Comparison of ENCODE assay signal across 16 cellular contexts in genomic region chr5:170132642-170133448, GRCh38. TPM values are rescaled to one million over a fixed set of nuclear protein-coding genes. Genes with fewer than 3 reads are reported as not detected.
A peak's percentile ranks its signal among the peaks of the same experiment; 100 is the strongest.
DNase-seq lines count a peak whose midpoint lies in the region; ATAC-seq, FAIRE-seq and TF ChIP-seq lines count a peak whose summit lies in the region.
"Had no signal": no experiment of that assay in that cellular context is flagged by ENCODE, and none has a peak within 500 bp of the region (broad histone marks: within the 10 kb centered on the region; RNA-seq: fewer than 3 reads in every experiment).

No MANE protein-coding gene starts in this region.

- no peak overlapping the region for H3K9ac ChIP-seq in SK-N-SH

- 28% methylated on average over 5 of the region's 5 CpGs for WGBS in SK-N-SH (ENCODE audit: low lambda C conversion rate)
- 55 to 68% methylated on average over 5 of the region's 5 CpGs for WGBS in pancreas, 2 donors

- no peak overlapping the region; the same call in 1 of the 2 replicates for H2AFZ ChIP-seq in SK-N-SH (ENCODE audit: low read depth)

- no peaks in the 10 kb centered on the region for H3F3A ChIP-seq in SK-N-SH (replicated peaks; ENCODE audit: insufficient read depth)

- no peaks in the 10 kb centered on the region for H3K27me3 ChIP-seq in SK-N-SH (ENCODE audit: insufficient read depth)
- H3K27me3 ChIP-seq in pancreas: no peaks in the 10 kb centered on the region

- H3K27ac ChIP-seq in SK-N-SH (ENCODE audit: low read depth in 2 of 2, low read length in 1 of 2): peak overlapping the region in 1 of 2 experiments; percentile 92; a peak in 3 of 4 replicates
- H3K27ac ChIP-seq in pancreas: no peak overlapping the region
- H3K27ac ChIP-seq: 22Rv1, WERI-Rb-1 had no signal

- H3K4me3 ChIP-seq in SK-N-SH (ENCODE audit: low read depth in 2 of 2, low read length in 1 of 2): no peak overlapping the region
- H3K4me3 ChIP-seq in pancreas: no peak overlapping the region

- H3K9me3 ChIP-seq in SK-N-SH (no peaks in the 10 kb centered on the region), pancreas (no peaks in the 10 kb centered on the region)

- H3K4me2 ChIP-seq in SK-N-SH: no peak overlapping the region; the same call in 1 of the 2 replicates

- H3K79me2 ChIP-seq in SK-N-SH (ENCODE audit: insufficient read depth): no peaks in the 10 kb centered on the region

- H3K9me2 ChIP-seq in SK-N-SH: no peaks in the 10 kb centered on the region

- POLR2A ChIA-PET in SK-N-SH (lab: Yijun Ruan, JAX): interaction anchor here (1.0 kb wide), 1 partner anchor 10 kb away, joined by 3 read pairs; no protein-coding TSS in a partner anchor

- DNase-seq in NCI-H82 (lab: John Stamatoyannopoulos, UW) (peak; percentile 20), NCI-H82 treated with DMSO at 0.1 percent for 48 hours (lab: John Stamatoyannopoulos, UW; ENCODE audit: unreplicated experiment) (no peak), SK-N-SH (peak; percentile 57), fibroblast of peridontal ligament (ENCODE audit: extremely low read depth) (peak; percentile 93), superior temporal gyrus (ENCODE audit: extremely low spot score) (peak; percentile 47), NCI-H2227 treated with DMSO at 0.1 percent for 48 hours (lab: John Stamatoyannopoulos, UW) (no peak), pancreas (no peak)
- DNase-seq: GF-D8; naive thymus-derived CD8-positive, alpha-beta T cell; NCI-H1105; RPMI8226; stimulated activated CD4-positive, alpha-beta T cell treated with anti-CD3 and anti-CD28 coated beads, Interleukin-1b, Interleukin-23, amount 100 ng/mL, for 48 hours; WERI-Rb-1 had no signal

- intact Hi-C loops in pancreas (cut with DNase I): no loop called here

- H3K4me1 ChIP-seq in SK-N-SH (ENCODE audit: control insufficient read depth in 1 of 2, insufficient read depth in 2 of 2, low read depth in 1 of 2, low read length in 1 of 2) (peaks cover 0 to 25% of the 10 kb centered on the region in 2 experiments; a peak in 2 of 4 replicates), pancreas (no peaks in the 10 kb centered on the region)

- no peaks in the 10 kb centered on the region for H4K20me1 ChIP-seq in SK-N-SH (ENCODE audit: insufficient read depth)

- H3K36me3 ChIP-seq in SK-N-SH (replicated peaks in 1 of 2; ENCODE audit: control insufficient read depth in 1 of 2, insufficient read depth in 2 of 2, low read length in 1 of 2) (no peaks in the 10 kb centered on the region), pancreas (no peaks in the 10 kb centered on the region)
- H3K36me3 ChIP-seq: WERI-Rb-1 had no signal

- TF ChIP-seq CTCF in SK-N-SH (IDR thresholded peaks at IDR 0.05) (no peak), pancreas (IDR thresholded peaks at IDR 0.05) (no peak)

- peak; percentile 24 to 60; a peak in 1 of 4 replicates for TF ChIP-seq EP300 in SK-N-SH (IDR thresholded peaks at IDR 0.05; ENCODE audit: borderline replicate concordance in 1 of 2, low read depth in 1 of 2, low read length in 1 of 2)

- TF ChIP-seq RAD21 in SK-N-SH (IDR thresholded peaks at IDR 0.05; ENCODE audit: low read length): no peak

- no peak for FAIRE-seq in pancreas (lab: Jason Lieb, UNC)

- CTCF ChIA-PET in SK-N-SH (lab: Yijun Ruan, JAX): interaction anchor here (1.3 to 1.7 kb wide), 4 partner anchors 18 to 93 kb away, joined by 4 to 6 read pairs (median 5); no protein-coding TSS in a partner anchor

- no peak for ATAC-seq in pancreas
- ATAC-seq in HG02970 (IDR thresholded peaks at IDR 0.05; ENCODE audit: low FRiP score, unreplicated experiment): no peak
- ATAC-seq: naive thymus-derived CD8-positive, alpha-beta T cell had no signal

TF ChIP-seq in SK-N-SH, 30 proteins besides CTCF, POLR2A, EP300 and RAD21 (continues in another document):
- no peak for TF ChIP-seq SMC3 (IDR thresholded peaks at IDR 0.05; ENCODE audit: low read depth, low read length)
- TF ChIP-seq PBX3 (IDR thresholded peaks at IDR 0.05): peak; percentile 75
- TF ChIP-seq NFIC (IDR thresholded peaks at IDR 0.05; ENCODE audit: borderline replicate concordance): peak; percentile 35; the same call in 1 of the 2 replicates
- no peak for TF ChIP-seq CHD2 (IDR thresholded peaks at IDR 0.05; ENCODE audit: low read length, partially characterized antibody)
- TF ChIP-seq, protein P1, sequence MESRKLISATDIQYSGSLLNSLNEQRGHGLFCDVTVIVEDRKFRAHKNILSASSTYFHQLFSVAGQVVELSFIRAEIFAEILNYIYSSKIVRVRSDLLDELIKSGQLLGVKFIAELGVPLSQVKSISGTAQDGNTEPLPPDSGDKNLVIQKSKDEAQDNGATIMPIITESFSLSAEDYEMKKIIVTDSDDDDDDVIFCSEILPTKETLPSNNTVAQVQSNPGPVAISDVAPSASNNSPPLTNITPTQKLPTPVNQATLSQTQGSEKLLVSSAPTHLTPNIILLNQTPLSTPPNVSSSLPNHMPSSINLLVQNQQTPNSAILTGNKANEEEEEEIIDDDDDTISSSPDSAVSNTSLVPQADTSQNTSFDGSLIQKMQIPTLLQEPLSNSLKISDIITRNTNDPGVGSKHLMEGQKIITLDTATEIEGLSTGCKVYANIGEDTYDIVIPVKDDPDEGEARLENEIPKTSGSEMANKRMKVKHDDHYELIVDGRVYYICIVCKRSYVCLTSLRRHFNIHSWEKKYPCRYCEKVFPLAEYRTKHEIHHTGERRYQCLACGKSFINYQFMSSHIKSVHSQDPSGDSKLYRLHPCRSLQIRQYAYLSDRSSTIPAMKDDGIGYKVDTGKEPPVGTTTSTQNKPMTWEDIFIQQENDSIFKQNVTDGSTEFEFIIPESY (IDR thresholded peaks at IDR 0.05; ENCODE audit: borderline replicate concordance, low read depth): no peak
- TF ChIP-seq, protein P2, sequence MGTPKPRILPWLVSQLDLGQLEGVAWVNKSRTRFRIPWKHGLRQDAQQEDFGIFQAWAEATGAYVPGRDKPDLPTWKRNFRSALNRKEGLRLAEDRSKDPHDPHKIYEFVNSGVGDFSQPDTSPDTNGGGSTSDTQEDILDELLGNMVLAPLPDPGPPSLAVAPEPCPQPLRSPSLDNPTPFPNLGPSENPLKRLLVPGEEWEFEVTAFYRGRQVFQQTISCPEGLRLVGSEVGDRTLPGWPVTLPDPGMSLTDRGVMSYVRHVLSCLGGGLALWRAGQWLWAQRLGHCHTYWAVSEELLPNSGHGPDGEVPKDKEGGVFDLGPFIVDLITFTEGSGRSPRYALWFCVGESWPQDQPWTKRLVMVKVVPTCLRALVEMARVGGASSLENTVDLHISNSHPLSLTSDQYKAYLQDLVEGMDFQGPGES (IDR thresholded peaks at IDR 0.05; ENCODE audit: low read depth, low read length): no peak
- TF ChIP-seq NRF1 (IDR thresholded peaks at IDR 0.05; ENCODE audit: low read depth, low read length): no peak
- no peak for TF ChIP-seq RFX5 (IDR thresholded peaks at IDR 0.05; ENCODE audit: low read length)
- no peak for TF ChIP-seq MEF2A (IDR thresholded peaks at IDR 0.05; ENCODE audit: borderline replicate concordance, low read depth)
- no peak for TF ChIP-seq EZH2phosphoT487 (IDR thresholded peaks at IDR 0.05; ENCODE audit: borderline replicate concordance, low read depth)
- peak; percentile 92 for TF ChIP-seq TCF12 (IDR thresholded peaks at IDR 0.05)
- TF ChIP-seq RCOR1 (IDR thresholded peaks at IDR 0.05; ENCODE audit: low read length): peak; percentile 74
- TF ChIP-seq RXRA (IDR thresholded peaks at IDR 0.05; ENCODE audit: borderline replicate concordance, low read depth): no peak
- no peak for TF ChIP-seq ELF1 (IDR thresholded peaks at IDR 0.05)
- no peak for TF ChIP-seq USF1 (IDR thresholded peaks at IDR 0.05; ENCODE audit: borderline replicate concordance, low read depth)
- no peak for TF ChIP-seq TEAD4 (IDR thresholded peaks at IDR 0.05; ENCODE audit: borderline replicate concordance, insufficient read depth)

RNA-seq across cellular contexts. Expression of gene FOXI1, which starts 27.1 kb away (rescaled TPM):
- polyA plus RNA-seq in SK-N-SH (2012; rRNA removed) (not detected in 2 replicates), pancreas (under 1 TPM; 0.38 to 0.49 TPM)
- polyA plus RNA-seq in SK-N-SH (2012; cell fraction: cytosol; rRNA removed): not detected in 2 replicates
- polyA plus RNA-seq in SK-N-SH (2012; cell fraction: nucleus; rRNA removed): not detected in 2 replicates
- total RNA-seq in pancreas: 1 to 10 TPM in 1 of 6 donors, under 1 TPM in 2, not detected in 3; 0.09 to 1.8 (median 0.24) TPM
- total RNA-seq: activated T-helper 2 cell treated with anti-CD3 and anti-CD28 coated beads, Interferon-gamma antibody, Interleukin-2, Interleukin-4, amounts not matched to agents 10 μg/mL and 5 μg/mL and 100 μg/mL, durations not matched to agents 14 hours and 24 hours and 36 hours; naive thymus-derived CD8-positive, alpha-beta T cell had no signal
- polyA plus RNA-seq: naive thymus-derived CD8-positive, alpha-beta T cell had no signal

Comparison
In these comparisons a context has a peak if more than half of its experiments do, and no peak if none do; other contexts are left out.
1. DNase-seq: peak in NCI-H82 (single experiment), SK-N-SH (single experiment), fibroblast of peridontal ligament (single experiment) and superior temporal gyrus (single experiment); none in NCI-H82 treated with DMSO at 0.1 percent for 48 hours (single experiment), NCI-H2227 treated with DMSO at 0.1 percent for 48 hours (single experiment) and pancreas (0 of 6).